Comparison of ENCODE assay signal across 3 cellular contexts in the genomic region with DNA sequence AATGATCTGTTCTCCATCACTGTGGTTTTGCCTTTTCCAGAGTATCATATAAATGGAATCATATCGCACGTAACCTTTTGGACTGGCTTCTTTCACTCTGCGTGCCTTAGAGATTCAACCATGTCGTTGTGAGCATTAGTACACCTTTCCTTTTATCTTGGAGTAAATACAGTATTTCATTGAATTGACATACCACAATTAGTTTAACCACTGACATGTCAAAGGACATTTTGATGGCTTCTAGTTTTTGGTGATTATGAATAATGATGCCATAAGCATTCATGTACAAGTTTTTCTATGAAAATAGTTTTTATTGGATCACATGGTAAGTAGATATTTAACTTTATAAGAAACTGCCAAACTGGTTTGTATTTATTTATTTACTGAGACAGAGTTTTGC.
"Had no signal": no experiment of that assay in that cellular context is flagged by ENCODE, and none has a peak within 500 bp of the region (broad histone marks: within the 10 kb centered on the region; RNA-seq: fewer than 3 reads in every experiment).

No MANE protein-coding gene starts in this region.

- H3K4me3 ChIP-seq: GM12878 had no signal

- ATAC-seq: GM12878 had no signal

- DNase-seq: GDM1, GF-D8 had no signal
